14 cellular contexts compared by ENCODE assay signal in genomic region chrX:130111935-130112221, GRCh38. TPM values are rescaled to one million over a fixed set of nuclear protein-coding genes. Genes with fewer than 3 reads are reported as not detected.
DNase-seq lines count a peak whose midpoint lies in the region; ATAC-seq and TF ChIP-seq lines count a peak whose summit lies in the region.
"Had no signal": no experiment of that assay in that cellular context is flagged by ENCODE, and none has a peak within 500 bp of the region (broad histone marks: within the 10 kb centered on the region; RNA-seq: fewer than 3 reads in every experiment).

No MANE protein-coding gene starts in this region.

- no peaks in the 10 kb centered on the region for H3K9me3 Mint-ChIP-seq in activated T-helper 1 cell treated with anti-CD3 and anti-CD28 coated beads, Interleukin-12 subunit alpha, Interleukin-12 subunit beta, Interleukin-2, Interleukin-4 antibody, amounts not matched to agents 30 ng/mL and 10 ng/mL and 1 ng/mL, durations not matched to agents 14 hours and 24 hours and 36 hours

- no peak overlapping the region for H2AFZ ChIP-seq in mesenchymal stem cell (ENCODE audit: low read depth, low read length)

- peaks cover 29% of the 10 kb centered on the region for H4K20me1 ChIP-seq in BLaER1

- H3K4me1 ChIP-seq in BLaER1 (peaks cover 35% of the 10 kb centered on the region), ES-I3 (ENCODE audit: insufficient read depth, low read length) (peaks cover 14% of the 10 kb centered on the region; the same call in 1 of the 2 replicates), mesenchymal stem cell (ENCODE audit: control insufficient read depth, insufficient read depth, low read depth, low read length) (peaks cover 23% of the 10 kb centered on the region), ascending aorta (peaks cover 4% of the 10 kb centered on the region in 2 donors)
- H3K4me1 ChIP-seq: colonic mucosa had no signal

- no peak overlapping the region for H3K14ac ChIP-seq in mesenchymal stem cell (ENCODE audit: low read length in 2 of 2)

- intact Hi-C loops in activated T-helper 1 cell treated with anti-CD3 and anti-CD28 coated beads, Interleukin-12 subunit alpha, Interleukin-12 subunit beta, Interleukin-2, Interleukin-4 antibody, amounts not matched to agents 30 ng/mL and 10 ng/mL and 1 ng/mL, durations not matched to agents 14 hours and 24 hours and 36 hours (cut with micrococcal nuclease) = no loop called here
- intact Hi-C loops in ascending aorta (cut with DNase I) = loop anchor here (2.0 to 5.0 kb wide), 2 partner anchors 55 to 510 kb away; no protein-coding TSS in a partner anchor

- H2BK5ac ChIP-seq in mesenchymal stem cell (ENCODE audit: low read depth, low read length, poor library complexity, severe bottlenecking) = no peak overlapping the region

- peak overlapping the region; percentile 54 for H2AK5ac ChIP-seq in mesenchymal stem cell (ENCODE audit: low read length, severe bottlenecking)

- H3K27ac Mint-ChIP-seq in activated T-helper 1 cell treated with anti-CD3 and anti-CD28 coated beads, Interleukin-12 subunit alpha, Interleukin-12 subunit beta, Interleukin-2, Interleukin-4 antibody, amounts not matched to agents 30 ng/mL and 10 ng/mL and 1 ng/mL, durations not matched to agents 14 hours and 24 hours and 36 hours = peak overlapping the region; percentile 58

- DNase-seq in activated T-helper 1 cell treated with anti-CD3 and anti-CD28 coated beads, Interleukin-12 subunit alpha, Interleukin-12 subunit beta, Interleukin-2, Interleukin-4 antibody, amounts not matched to agents 30 ng/mL and 10 ng/mL and 1 ng/mL, durations not matched to agents 14 hours and 24 hours and 36 hours (ENCODE audit: low spot score) = no peak
- DNase-seq in mesenchymal stem cell (no peak), DMS 273 (lab: John Stamatoyannopoulos, UW; ENCODE audit: unreplicated experiment) (no peak), ascending aorta (ENCODE audit: low spot score in 2 of 2) (no peak)
- DNase-seq: activated effector memory CD4-positive, alpha-beta T cell treated with Interleukin-2 at 50 U/mL for 16 hours; colonic mucosa; MM.1S; mucosa of descending colon; NCI-H226; stimulated activated CD4-positive, alpha-beta T cell treated with anti-CD3 and anti-CD28 coated beads, Interleukin-4, amount 100 ng/mL, for 1 hour had no signal

- H3K4me3 ChIP-seq in BLaER1 (no peak overlapping the region), mesenchymal stem cell (ENCODE audit: insufficient read depth in 1 of 2, low read depth in 1 of 2, low read length in 2 of 2) (peak overlapping the region in 1 of 2 experiments; percentile 64), ascending aorta (no peak overlapping the region)
- H3K4me3 ChIP-seq: mucosa of descending colon had no signal

- H3K36me3 Mint-ChIP-seq in activated T-helper 1 cell treated with anti-CD3 and anti-CD28 coated beads, Interleukin-12 subunit alpha, Interleukin-12 subunit beta, Interleukin-2, Interleukin-4 antibody, amounts not matched to agents 30 ng/mL and 10 ng/mL and 1 ng/mL, durations not matched to agents 14 hours and 24 hours and 36 hours (ENCODE audit: low read depth) = peaks cover 2% of the 10 kb centered on the region

- TF ChIP-seq CTCF in ascending aorta (IDR thresholded peaks at IDR 0.05) = no peak

- no peaks in the 10 kb centered on the region for H3K27me3 Mint-ChIP-seq in activated T-helper 1 cell treated with anti-CD3 and anti-CD28 coated beads, Interleukin-12 subunit alpha, Interleukin-12 subunit beta, Interleukin-2, Interleukin-4 antibody, amounts not matched to agents 30 ng/mL and 10 ng/mL and 1 ng/mL, durations not matched to agents 14 hours and 24 hours and 36 hours (ENCODE audit: insufficient read depth)

- H3K23ac ChIP-seq in mesenchymal stem cell (ENCODE audit: low read length in 2 of 2) = no peak overlapping the region

- H3K4me2 ChIP-seq in BLaER1 (peak overlapping the region; percentile 70), mesenchymal stem cell (ENCODE audit: low read length, poor library complexity, severe bottlenecking) (no peak overlapping the region)

- H3K79me1 ChIP-seq in mesenchymal stem cell (replicated peaks; ENCODE audit: low read length, poor library complexity, severe bottlenecking) = no peaks in the 10 kb centered on the region

- no peak overlapping the region for H3K4ac ChIP-seq in mesenchymal stem cell (ENCODE audit: low read depth in 1 of 2, low read length in 2 of 2)

- H4K91ac ChIP-seq in mesenchymal stem cell (ENCODE audit: low read length) = no peak overlapping the region

- no peaks in the 10 kb centered on the region for H3K36me3 ChIP-seq in BLaER1
- H3K36me3 ChIP-seq in ES-I3 (ENCODE audit: insufficient read depth, low read length) = no peaks in the 10 kb centered on the region
- H3K36me3 ChIP-seq in mesenchymal stem cell (ENCODE audit: control insufficient read depth in 1 of 2, insufficient read depth in 2 of 2, low read depth in 1 of 2, low read length in 2 of 2) = no peaks in the 10 kb centered on the region
- no peaks in the 10 kb centered on the region for H3K36me3 ChIP-seq in ascending aorta
- H3K36me3 ChIP-seq: colonic mucosa had no signal

- peaks cover 14% of the 10 kb centered on the region for H3K4me1 Mint-ChIP-seq in activated T-helper 1 cell treated with anti-CD3 and anti-CD28 coated beads, Interleukin-12 subunit alpha, Interleukin-12 subunit beta, Interleukin-2, Interleukin-4 antibody, amounts not matched to agents 30 ng/mL and 10 ng/mL and 1 ng/mL, durations not matched to agents 14 hours and 24 hours and 36 hours (ENCODE audit: low read depth)

- no peak overlapping the region for H2BK120ac ChIP-seq in mesenchymal stem cell (ENCODE audit: low read depth, low read length)

- no peak overlapping the region for H2BK12ac ChIP-seq in mesenchymal stem cell (ENCODE audit: low read length in 2 of 2)

- H4K8ac ChIP-seq in mesenchymal stem cell (ENCODE audit: low read length) = no peak overlapping the region

- H2BK15ac ChIP-seq in mesenchymal stem cell (ENCODE audit: low read depth, poor library complexity, severe bottlenecking) = no peak overlapping the region

- 91% methylated on average over 4 of the region's 4 CpGs for WGBS in mesenchymal stem cell

- H3K27me3 ChIP-seq in BLaER1 = peaks cover 31% of the 10 kb centered on the region
- H3K27me3 ChIP-seq in mesenchymal stem cell (ENCODE audit: control insufficient read depth in 1 of 2, insufficient read depth in 1 of 2, low read length in 2 of 2) = peaks cover 0 to 3% of the 10 kb centered on the region in 2 experiments
- H3K27me3 ChIP-seq in ascending aorta = no peaks in the 10 kb centered on the region
- H3K27me3 ChIP-seq: colonic mucosa had no signal

- H3K27ac ChIP-seq in BLaER1 (no peak overlapping the region), mesenchymal stem cell (ENCODE audit: low read length, poor library complexity, severe bottlenecking) (no peak overlapping the region), ascending aorta (peak overlapping the region in 1 of 2 donors; percentile 96)

- peak overlapping the region; percentile 66 for H3K4me3 Mint-ChIP-seq in activated T-helper 1 cell treated with anti-CD3 and anti-CD28 coated beads, Interleukin-12 subunit alpha, Interleukin-12 subunit beta, Interleukin-2, Interleukin-4 antibody, amounts not matched to agents 30 ng/mL and 10 ng/mL and 1 ng/mL, durations not matched to agents 14 hours and 24 hours and 36 hours

- ATAC-seq in HG03378 (IDR thresholded peaks at IDR 0.05; ENCODE audit: unreplicated experiment) (no peak), GM21576 (IDR thresholded peaks at IDR 0.05; ENCODE audit: unreplicated experiment) (no peak)

- H3K9me3 ChIP-seq in BLaER1 = 0 out of 2 replicates have a peak, but pooled peaks cover 6% of the 10 kb centered on the region
- H3K9me3 ChIP-seq in ES-I3 (ENCODE audit: control insufficient read depth, insufficient read depth, low read length) = no peaks in the 10 kb centered on the region
- H3K9me3 ChIP-seq in mesenchymal stem cell (ENCODE audit: control insufficient read depth, low read length) = no peaks in the 10 kb centered on the region
- H3K9me3 ChIP-seq in ascending aorta = no peaks in the 10 kb centered on the region
- H3K9me3 ChIP-seq: colonic mucosa, mucosa of descending colon had no signal

- no peak overlapping the region for H3K18ac ChIP-seq in mesenchymal stem cell (ENCODE audit: low read depth in 1 of 2, low read length in 2 of 2)

- no peak overlapping the region for H3K9ac ChIP-seq in BLaER1
- peak overlapping the region; percentile 50; the same call in 1 of the 2 replicates for H3K9ac ChIP-seq in ES-I3 (ENCODE audit: low read depth, low read length)
- H3K9ac ChIP-seq in mesenchymal stem cell (ENCODE audit: low read length) = peak overlapping the region; percentile 76

RNA-seq across cellular contexts. Expression of gene ELF4, which starts 1.6 kb away (rescaled TPM):
- total RNA-seq in activated T-helper 1 cell treated with anti-CD3 and anti-CD28 coated beads, Interleukin-12 subunit alpha, Interleukin-12 subunit beta, Interleukin-2, Interleukin-4 antibody, amounts not matched to agents 30 ng/mL and 10 ng/mL and 1 ng/mL, durations not matched to agents 14 hours and 24 hours and 36 hours = 26.1 and 26.6 TPM in 2 replicates
- polyA plus RNA-seq in mesenchymal stem cell (2013, experiment 1 of 2) = 21.0 TPM
- polyA plus RNA-seq in mesenchymal stem cell (2013, experiment 2 of 2) = 20.8 TPM
- total RNA-seq in ascending aorta = 25.7 TPM

RNA-seq across cellular contexts. Expression of gene AIFM1, which starts 53.8 kb away (rescaled TPM):
- 46.0 and 50.2 TPM in 2 replicates for total RNA-seq in activated T-helper 1 cell treated with anti-CD3 and anti-CD28 coated beads, Interleukin-12 subunit alpha, Interleukin-12 subunit beta, Interleukin-2, Interleukin-4 antibody, amounts not matched to agents 30 ng/mL and 10 ng/mL and 1 ng/mL, durations not matched to agents 14 hours and 24 hours and 36 hours
- 34.2 TPM for polyA plus RNA-seq in mesenchymal stem cell (2013, experiment 1 of 2)
- polyA plus RNA-seq in mesenchymal stem cell (2013, experiment 2 of 2) = 34.5 TPM
- 0.75 TPM for total RNA-seq in ascending aorta

RNA-seq across cellular contexts. Expression of gene RAB33A, which starts 59.9 kb away (rescaled TPM):
- 20.5 and 21.5 TPM in 2 replicates for total RNA-seq in activated T-helper 1 cell treated with anti-CD3 and anti-CD28 coated beads, Interleukin-12 subunit alpha, Interleukin-12 subunit beta, Interleukin-2, Interleukin-4 antibody, amounts not matched to agents 30 ng/mL and 10 ng/mL and 1 ng/mL, durations not matched to agents 14 hours and 24 hours and 36 hours
- 4.6 TPM for polyA plus RNA-seq in mesenchymal stem cell (2013, experiment 1 of 2)
- 4.7 TPM for polyA plus RNA-seq in mesenchymal stem cell (2013, experiment 2 of 2)
- 0.32 TPM for total RNA-seq in ascending aorta

Comparison
In these comparisons a context has a peak if more than half of its experiments do, and no peak if none do; other contexts are left out.
1. RNA of gene AIFM1, which starts 53.8 kb away (total RNA-seq): 46.0 to 50.2 TPM in activated T-helper 1 cell treated with anti-CD3 and anti-CD28 coated beads, Interleukin-12 subunit alpha, Interleukin-12 subunit beta, Interleukin-2, Interleukin-4 antibody, amounts not matched to agents 30 ng/mL and 10 ng/mL and 1 ng/mL, durations not matched to agents 14 hours and 24 hours and 36 hours; 0.75 TPM in ascending aorta (single experiment); every median in the first group is over 10 times any median in the second.
2. RNA of gene RAB33A, which starts 59.9 kb away (total RNA-seq): 20.5 to 21.5 TPM in activated T-helper 1 cell treated with anti-CD3 and anti-CD28 coated beads, Interleukin-12 subunit alpha, Interleukin-12 subunit beta, Interleukin-2, Interleukin-4 antibody, amounts not matched to agents 30 ng/mL and 10 ng/mL and 1 ng/mL, durations not matched to agents 14 hours and 24 hours and 36 hours; 0.32 TPM in ascending aorta (single experiment); every median in the first group is over 10 times any median in the second.